8 cellular contexts compared by ENCODE assay signal in genomic region chr21:31557956-31558838, GRCh38.
DNase-seq lines count a peak whose midpoint lies in the region; ATAC-seq, FAIRE-seq and TF ChIP-seq lines count a peak whose summit lies in the region.

No MANE protein-coding gene starts in this region.

- peaks cover 14% of the 10 kb centered on the region for H3K4me1 ChIP-seq in GM12878 (ENCODE audit: control insufficient read depth, insufficient read depth, low read length)

- WGBS in GM12878 (ENCODE audit: insufficient coverage, insufficient replicate concordance, low lambda C conversion rate, missing lambda C conversion rate): 1% methylated on average over 59 of the region's 98 CpGs

- no peaks in the 10 kb centered on the region for H3K9me3 Mint-ChIP-seq in Calu3 (ENCODE audit: low read depth, unreplicated experiment)

- no peaks in the 10 kb centered on the region for H3K79me2 ChIP-seq in GM12878 (ENCODE audit: control insufficient read depth, insufficient read depth, low read length)

- H2AFZ ChIP-seq in GM12878 (ENCODE audit: control insufficient read depth, low read depth, low read length): no peak overlapping the region

- peaks cover 0 to 5% of the 10 kb centered on the region in 2 experiments; a peak in 1 of 4 replicates for H3K27me3 ChIP-seq in GM12878 (replicated peaks in 1 of 2; ENCODE audit: control insufficient read depth in 2 of 2, insufficient read depth in 2 of 2, low read length in 1 of 2)

- H3K27me3 Mint-ChIP-seq in Calu3 (ENCODE audit: unreplicated experiment): no peaks in the 10 kb centered on the region

- BruUV-seq in Calu3 (replicated peaks; lab: Mats Ljungman, UMichigan) (no TSS peak), GM12878 (replicated peaks; lab: Mats Ljungman, UMichigan) (no TSS peak)

- TF ChIP-seq CTCF in Calu3 (IDR thresholded peaks at IDR 0.05; ENCODE audit: unreplicated experiment) (no peak), GM12878 (IDR thresholded peaks at IDR 0.05 in 2 of 3, conservative IDR thresholded peaks at IDR 0.05 in 1 of 3; ENCODE audit: control insufficient read depth in 2 of 3, extremely low read depth in 1 of 3, insufficient read depth in 1 of 3, low read depth in 3 of 3, low read length in 3 of 3) (no peak)

- no peak for TF ChIP-seq EP300 in GM12878 (IDR thresholded peaks at IDR 0.05; ENCODE audit: borderline replicate concordance in 1 of 2, control insufficient read depth in 1 of 2, low read depth in 2 of 2, low read length in 2 of 2)

- 0 out of 2 replicates have a peak overlapping the region, but pooled peaks have one; percentile 44 for H3K4me3 ChIP-seq in GM12878

- peaks cover 28% of the 10 kb centered on the region for H3K36me3 Mint-ChIP-seq in Calu3 (ENCODE audit: insufficient read depth, unreplicated experiment)

- no peaks in the 10 kb centered on the region for H3K36me3 ChIP-seq in GM12878 (ENCODE audit: control insufficient read depth in 2 of 2, insufficient read depth in 2 of 2, low read length in 1 of 2)

- SMC1A ChIA-PET in GM12878 (lab: Charles Lee; ENCODE audit: uncharacterized antibody, unreplicated experiment): interaction anchor here (0.9 to 1.8 kb wide), 5 partner anchors 49 to 232 kb away, joined by 3 to 6 read pairs (median 4); no protein-coding TSS in a partner anchor

- POLR2A ChIA-PET in GM12878 (lab: Charles Lee): interaction anchor here (0.6 to 1.0 kb wide), 3 partner anchors 16 to 160 kb away, joined by 3 to 5 read pairs (median 5); no protein-coding TSS in a partner anchor

- peak overlapping the region; percentile 3; the same call in 1 of the 2 replicates for H3K4me2 ChIP-seq in GM12878 (ENCODE audit: control insufficient read depth, insufficient read depth)

- RAD21 ChIA-PET in GM12878 (lab: Charles Lee; ENCODE audit: unreplicated experiment): interaction anchor here (0.6 to 2.2 kb wide), 11 partner anchors 10 to 362 kb away, joined by 3 to 17 read pairs (median 6); partner anchors contain the start of gene TIAM1

- peak overlapping the region; percentile 81 for H3K4me3 Mint-ChIP-seq in Calu3 (ENCODE audit: low read depth, unreplicated experiment)

- in situ Hi-C loops in GM12878 (cut with MboI): no loop called here

- no peak overlapping the region for H3K27ac ChIP-seq in GM12878 (ENCODE audit: control insufficient read depth, insufficient read depth)

- no peak overlapping the region for H3K27ac Mint-ChIP-seq in Calu3 (ENCODE audit: unreplicated experiment)

- H3K9me3 ChIP-seq in GM12878 (replicated peaks; ENCODE audit: control insufficient read depth, insufficient read depth, low read length): no peaks in the 10 kb centered on the region

- no peaks in the 10 kb centered on the region for H4K20me1 ChIP-seq in GM12878 (ENCODE audit: control insufficient read depth, insufficient read depth)

- ATAC-seq in HG03103 (IDR thresholded peaks at IDR 0.05; ENCODE audit: low read depth, unreplicated experiment) (peak; percentile 1), GM12878 (peak; percentile 23), GM19351 (IDR thresholded peaks at IDR 0.05; ENCODE audit: unreplicated experiment) (no peak)

- no peak for TF ChIP-seq RAD21 in GM12878 (IDR thresholded peaks at IDR 0.05; ENCODE audit: insufficient read depth, low read depth, low read length)

- H3K4me1 Mint-ChIP-seq in Calu3 (ENCODE audit: low read depth, unreplicated experiment): peaks cover 38% of the 10 kb centered on the region

- CTCF ChIA-PET in Calu3 (lab: Charles Lee) (interaction anchor here (1.0 to 1.7 kb wide), 3 partner anchors 55 to 210 kb away, joined by 4 to 6 read pairs (median 5); no protein-coding TSS in a partner anchor), GM12878 (lab: Yijun Ruan, JAX) (interaction anchor here (0.6 to 1.9 kb wide), 15 partner anchors 9 to 399 kb away, joined by 3 to 8 read pairs (median 3); no protein-coding TSS in a partner anchor)

- no peak overlapping the region for H3K9ac ChIP-seq in GM12878 (ENCODE audit: control insufficient read depth, insufficient read depth, low read length)

- intact Hi-C loops in Calu3 (cut with micrococcal nuclease; ENCODE audit: unreplicated experiment): loop anchor here (5.0 kb wide), 1 partner anchor 206 kb away; no protein-coding TSS in a partner anchor
- intact Hi-C loops in GM12878 (cut with micrococcal nuclease; ENCODE audit: unreplicated experiment): no loop called here

- FAIRE-seq in GM12878 (lab: Jason Lieb, UNC): no peak

- DNase-seq in Calu3 (peak; percentile 33), SW480 (ENCODE audit: low spot score) (peak; percentile 65), GM12878 (ENCODE audit: low read depth, low spot score) (no peak), kidney glomerular epithelial cell (lab: John Stamatoyannopoulos, UW) (peak; percentile 27), AG08396 (ENCODE audit: low spot score) (no peak)
- peak; percentile 21 to 23 for DNase-seq in stimulated activated CD4-positive, alpha-beta T cell treated with anti-CD3 and anti-CD28 coated beads, Interleukin-1b, Interleukin-23, amount 100 ng/mL, for 4 hours (ENCODE audit: low read depth in 2 of 2)

- TF ChIP-seq POLR2A in GM12878 (IDR thresholded peaks at IDR 0.05; ENCODE audit: low read depth, low read length): no peak

TF ChIP-seq in GM12878, 131 proteins besides CTCF, POLR2A, EP300 and RAD21:
- TF ChIP-seq SIX5 (IDR thresholded peaks at IDR 0.05; ENCODE audit: low read depth, low read length, severe bottlenecking) (no peak), GABPA (IDR thresholded peaks at IDR 0.05; ENCODE audit: low read depth) (no peak), CEBPB (IDR thresholded peaks at IDR 0.05; ENCODE audit: borderline replicate concordance in 1 of 2, low read depth in 2 of 2, low read length in 2 of 2) (no peak), SUZ12 (IDR thresholded peaks at IDR 0.05; ENCODE audit: unreplicated experiment) (peak; percentile 59), BHLHE40 (IDR thresholded peaks at IDR 0.05; ENCODE audit: borderline replicate concordance in 1 of 2, low read depth in 2 of 2, low read length in 1 of 2) (peak in 1 of 2 experiments; percentile 90; a peak in 2 of 4 replicates), RELA (IDR thresholded peaks at IDR 0.05; ENCODE audit: borderline replicate concordance, partially characterized antibody) (no peak), HDAC6 (IDR thresholded peaks at IDR 0.05; ENCODE audit: unreplicated experiment) (peak; percentile 53)

Comparison
In these comparisons a context has a peak if more than half of its experiments do, and no peak if none do; other contexts are left out.
1. DNase-seq: peak in Calu3 (single experiment), SW480 (single experiment), kidney glomerular epithelial cell (single experiment) and stimulated activated CD4-positive, alpha-beta T cell treated with anti-CD3 and anti-CD28 coated beads, Interleukin-1b, Interleukin-23, amount 100 ng/mL, for 4 hours (2 of 2); none in GM12878 (single experiment) and AG08396 (single experiment).